27 cellular contexts compared by ENCODE assay signal in the genomic region with DNA sequence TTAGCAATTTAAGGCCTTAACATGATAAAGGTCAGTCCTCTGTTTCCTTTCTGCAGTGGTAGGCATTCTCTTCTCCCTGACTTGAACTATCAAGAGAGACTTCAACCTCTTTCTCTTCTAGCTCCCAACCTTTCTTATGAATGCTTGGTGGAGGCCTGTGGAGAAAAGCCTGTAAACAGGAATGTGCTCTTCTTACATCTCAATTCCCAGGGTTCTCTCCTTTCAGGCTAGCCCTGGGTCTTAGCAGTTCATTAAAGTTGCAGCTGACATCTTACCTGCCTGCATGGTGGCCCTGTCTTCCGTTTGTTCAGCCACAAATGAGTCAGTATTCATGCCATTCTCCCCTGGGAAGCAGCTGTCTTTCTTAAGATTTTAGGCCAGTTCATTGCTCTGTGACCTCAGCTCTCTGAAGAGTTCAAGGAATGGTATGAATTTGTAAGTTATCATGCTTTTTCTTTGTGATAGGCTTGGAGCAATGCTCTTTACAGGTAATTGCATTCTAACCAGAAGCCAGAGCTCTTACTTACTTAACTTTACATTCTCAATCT.
"Had no signal": no experiment of that assay in that cellular context is flagged by ENCODE, and none has a peak within 500 bp of the region (broad histone marks: within the 10 kb centered on the region; RNA-seq: fewer than 3 reads in every experiment).

No MANE protein-coding gene starts in this region.

- H3K27ac ChIP-seq: hepatocyte, left lung, neutrophil, ovary, prostate gland, upper lobe of right lung, WERI-Rb-1 had no signal

- H3K4me3 ChIP-seq: hepatocyte, left lung, lung, ovary, prostate gland, upper lobe of right lung had no signal

- H3K4me2 ChIP-seq: hepatocyte had no signal

- H3K27me3 ChIP-seq: hepatocyte, left lung, neutrophil, ovary, upper lobe of right lung had no signal

- H3K4me1 ChIP-seq: left lung, prostate gland, upper lobe of right lung had no signal

- ATAC-seq: activated CD8-positive, alpha-beta T cell treated with anti-CD3 and anti-CD28 coated beads, Interleukin-2, amount 10 ng/mL, durations not matched to agents 7 days and 5 days; esophagus mucosa; left lung; naive thymus-derived CD8-positive, alpha-beta T cell; right cardiac atrium; stimulated activated naive CD8-positive, alpha-beta T cell treated with anti-CD3 and anti-CD28 coated beads, Interleukin-15, Interleukin-2, amounts not matched to agents 100 U/mL and 50 U/mL, for 24 hours; upper lobe of right lung had no signal

- H3K79me2 ChIP-seq: hepatocyte had no signal

- H3K36me3 Mint-ChIP-seq: activated naive CD8-positive, alpha-beta T cell treated with anti-CD3 and anti-CD28 coated beads for 36 hours; immature natural killer cell had no signal

- H3K9me3 ChIP-seq: neutrophil, ovary, prostate gland had no signal

- H3K27ac Mint-ChIP-seq: activated CD8-positive, alpha-beta T cell treated with anti-CD3 and anti-CD28 coated beads, Interleukin-2, amount 10 ng/mL, durations not matched to agents 7 days and 5 days; activated naive CD8-positive, alpha-beta T cell treated with anti-CD3 and anti-CD28 coated beads for 36 hours; activated T-helper 2 cell treated with anti-CD3 and anti-CD28 coated beads, Interferon-gamma antibody, Interleukin-2, Interleukin-4, amounts not matched to agents 10 μg/mL and 5 μg/mL and 100 μg/mL, durations not matched to agents 14 hours and 24 hours and 36 hours; immature natural killer cell; mesothelial cell of epicardium had no signal

- H3K4me1 Mint-ChIP-seq: activated naive CD8-positive, alpha-beta T cell treated with anti-CD3 and anti-CD28 coated beads for 36 hours; immature natural killer cell; mesothelial cell of epicardium; naive thymus-derived CD8-positive, alpha-beta T cell had no signal

- DNase-seq: activated CD4-positive, alpha-beta T cell treated with anti-CD3 and anti-CD28 coated beads for 1 hour; activated CD4-positive, alpha-beta T cell treated with anti-CD3 and anti-CD28 coated beads, Interleukin-2, amount 50 U/mL, for 1 hour; activated CD8-positive, alpha-beta T cell treated with anti-CD3 and anti-CD28 coated beads, Interleukin-2, amount 10 ng/mL, durations not matched to agents 7 days and 5 days; activated naive CD4-positive, alpha-beta T cell treated with Interleukin-2 at 50 U/mL for 16 hours; activated naive CD8-positive, alpha-beta T cell treated with anti-CD3 and anti-CD28 coated beads for 36 hours; central memory CD4-positive, alpha-beta T cell; dermis blood vessel endothelial cell; effector memory CD4-positive, alpha-beta T cell; foreskin melanocyte; glutamatergic neuron; immature natural killer cell; left lung; naive thymus-derived CD8-positive, alpha-beta T cell; ovary; right cardiac atrium; stimulated activated CD4-positive, alpha-beta T cell treated with anti-CD3 and anti-CD28 coated beads, Interleukin-12 subunit alpha, Interleukin-12 subunit beta, amount 100 ng/mL, for 4 hours; stimulated activated CD4-positive, alpha-beta T cell treated with anti-CD3 and anti-CD28 coated beads, Interleukin-4, amount 100 ng/mL, for 4 hours; stimulated activated naive CD8-positive, alpha-beta T cell treated with anti-CD3 and anti-CD28 coated beads, Interleukin-15, Interleukin-2, amounts not matched to agents 100 U/mL and 50 U/mL, for 24 hours; upper lobe of right lung; WERI-Rb-1 had no signal

- H3K36me3 ChIP-seq: left lung, neutrophil, ovary, prostate gland, upper lobe of right lung, WERI-Rb-1 had no signal

- H3K4me3 Mint-ChIP-seq: activated CD8-positive, alpha-beta T cell treated with anti-CD3 and anti-CD28 coated beads, Interleukin-2, amount 10 ng/mL, durations not matched to agents 7 days and 5 days; activated naive CD8-positive, alpha-beta T cell treated with anti-CD3 and anti-CD28 coated beads for 36 hours; immature natural killer cell; mesothelial cell of epicardium; naive thymus-derived CD8-positive, alpha-beta T cell had no signal
